ENCODE assay signal across 1 cellular context in the genomic region with DNA sequence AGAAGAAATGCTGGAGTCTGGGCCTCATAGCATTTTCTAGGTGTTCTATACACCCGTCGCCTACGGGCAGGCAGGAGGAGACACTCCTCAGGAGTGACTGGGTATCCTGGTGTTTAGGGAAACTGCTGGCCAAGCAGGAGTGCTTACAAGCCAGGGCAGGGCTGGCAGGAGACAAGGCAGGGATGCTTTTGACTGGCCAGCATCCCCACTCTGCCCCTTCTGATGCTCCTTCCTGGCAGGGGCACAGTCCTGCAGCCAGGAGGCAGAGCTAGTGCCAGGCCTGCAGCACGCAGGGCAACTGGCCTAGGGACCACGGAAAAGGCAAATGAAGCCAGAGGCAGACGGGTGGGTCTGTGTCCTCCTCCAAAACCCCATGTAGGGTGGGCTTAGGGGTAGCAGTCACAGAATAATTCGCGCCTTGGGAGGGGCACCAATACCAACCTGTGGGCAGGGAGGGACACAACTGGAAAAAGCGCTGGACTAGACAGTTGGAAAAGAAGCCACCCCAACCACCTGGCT.
TF ChIP-seq lines count a peak whose summit lies in the region.

No MANE protein-coding gene starts in this region.

TF ChIP-seq in HepG2, 621 proteins besides CTCF, POLR2A, EP300 and RAD21:
- TF ChIP-seq HNRNPL (IDR thresholded peaks at IDR 0.05; ENCODE audit: low read depth, low read length) (peak; percentile 89), KLF16 (CRISPR knock-in tag; IDR thresholded peaks at IDR 0.05) (no peak), ZNF292 (CRISPR knock-in tag; IDR thresholded peaks at IDR 0.05; ENCODE audit: borderline replicate concordance, low read depth) (0 out of 2 replicates have a peak, but pooled peaks have one; percentile 23), ZNF547 (CRISPR knock-in tag; IDR thresholded peaks at IDR 0.05) (0 out of 2 replicates have a peak, but pooled peaks have one; percentile 5), ZNF572 (CRISPR knock-in tag; IDR thresholded peaks at IDR 0.05) (peak; percentile 43; the same call in 1 of the 2 replicates), PPARG (CRISPR knock-in tag; conservative IDR thresholded peaks at IDR 0.05) (no peak)
- TF ChIP-seq, protein P1, sequence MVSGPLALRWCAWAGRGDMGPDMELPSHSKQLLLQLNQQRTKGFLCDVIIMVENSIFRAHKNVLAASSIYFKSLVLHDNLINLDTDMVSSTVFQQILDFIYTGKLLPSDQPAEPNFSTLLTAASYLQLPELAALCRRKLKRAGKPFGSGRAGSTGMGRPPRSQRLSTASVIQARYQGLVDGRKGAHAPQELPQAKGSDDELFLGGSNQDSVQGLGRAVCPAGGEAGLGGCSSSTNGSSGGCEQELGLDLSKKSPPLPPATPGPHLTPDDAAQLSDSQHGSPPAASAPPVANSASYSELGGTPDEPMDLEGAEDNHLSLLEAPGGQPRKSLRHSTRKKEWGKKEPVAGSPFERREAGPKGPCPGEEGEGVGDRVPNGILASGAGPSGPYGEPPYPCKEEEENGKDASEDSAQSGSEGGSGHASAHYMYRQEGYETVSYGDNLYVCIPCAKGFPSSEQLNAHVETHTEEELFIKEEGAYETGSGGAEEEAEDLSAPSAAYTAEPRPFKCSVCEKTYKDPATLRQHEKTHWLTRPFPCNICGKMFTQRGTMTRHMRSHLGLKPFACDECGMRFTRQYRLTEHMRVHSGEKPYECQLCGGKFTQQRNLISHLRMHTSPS (CRISPR knock-in tag; IDR thresholded peaks at IDR 0.05; ENCODE audit: low read depth) = peak; percentile 74
TF ChIP-seq in HepG2: peak in this region for 5.
